21 cellular contexts compared by ENCODE assay signal in genomic region chr21:42366292-42367010, GRCh38. TPM values are rescaled to one million over a fixed set of nuclear protein-coding genes. Genes with fewer than 3 reads are reported as not detected.
DNase-seq lines count a peak whose midpoint lies in the region; ATAC-seq, FAIRE-seq and TF ChIP-seq lines count a peak whose summit lies in the region.
"Had no signal": no experiment of that assay in that cellular context is flagged by ENCODE, and none has a peak within 500 bp of the region (broad histone marks: within the 10 kb centered on the region; RNA-seq: fewer than 3 reads in every experiment).

TFF1 (minus strand) TSS chr21:42366535; CDS start chr21:42366495, 40 bp downstream.

- DNase-seq in Calu3 (peak; percentile 34), M059J (ENCODE audit: low read depth) (peak; percentile 72), bronchial epithelial cell (ENCODE audit: low read depth) (peak; percentile 45), pancreas (no peak), GM10248 (ENCODE audit: extremely low spot score) (no peak), cerebellum (ENCODE audit: low spot score) (no peak), NCI-H524 (lab: John Stamatoyannopoulos, UW) (no peak), NCI-H226 (no peak)
- DNase-seq: activated CD8-positive, alpha-beta memory T cell treated with anti-CD3 and anti-CD28 coated beads, Interleukin-2, amount 50 U/mL, for 48 hours; caudate nucleus; erythroblast; heart right ventricle; kidney glomerular epithelial cell; naive B cell; NCI-H1694 treated with DMSO at 0.1 percent for 48 hours had no signal

- H3K36me3 Mint-ChIP-seq in Calu3 (ENCODE audit: insufficient read depth, unreplicated experiment): no peaks in the 10 kb centered on the region
- H3K36me3 Mint-ChIP-seq: naive B cell, WTC11 had no signal

- H3K9me3 ChIP-seq in pancreas: no peaks in the 10 kb centered on the region
- H3K9me3 ChIP-seq: heart right ventricle, tibial nerve had no signal

- intact Hi-C loops in Calu3 (cut with micrococcal nuclease; ENCODE audit: unreplicated experiment) (no loop called here), pancreas (cut with DNase I) (no loop called here)

- CTCF ChIA-PET in Calu3 (lab: Charles Lee): interaction anchor here (1.2 kb wide), 1 partner anchor 101 kb away, joined by 3 read pairs; no protein-coding TSS in a partner anchor
- CTCF ChIA-PET in GM10248 (lab: Yijun Ruan, JAX): interaction anchor here (1.3 to 1.7 kb wide), 2 partner anchors 12 to 56 kb away, joined by 3 to 7 read pairs; no protein-coding TSS in a partner anchor

- TF ChIP-seq CTCF in Calu3 (IDR thresholded peaks at IDR 0.05; ENCODE audit: unreplicated experiment) (no peak), bronchial epithelial cell (IDR thresholded peaks at IDR 0.05; ENCODE audit: insufficient read depth, low read length, severe bottlenecking) (no peak), pancreas (IDR thresholded peaks at IDR 0.05) (no peak), GM10248 (IDR thresholded peaks at IDR 0.05; ENCODE audit: control extremely low read depth, extremely low read depth, low read depth, missing control alignments) (no peak)

- peak; percentile 83 for FAIRE-seq in bronchial epithelial cell (lab: Jason Lieb, UNC)
- no peak for FAIRE-seq in pancreas (lab: Jason Lieb, UNC)

- H3K4me1 ChIP-seq in pancreas: no peaks in the 10 kb centered on the region
- H3K4me1 ChIP-seq: heart right ventricle, tibial nerve had no signal

- H3K4me1 Mint-ChIP-seq in Calu3 (ENCODE audit: low read depth, unreplicated experiment): peaks cover 19% of the 10 kb centered on the region
- H3K4me1 Mint-ChIP-seq: naive B cell had no signal

- no peak within 1 kb of the TSS for H3K27ac ChIP-seq in pancreas
- H3K27ac ChIP-seq: heart right ventricle, KMS-11, tibial nerve had no signal

- peak in 3 of 4 donors; percentile 50 to 63 (median 54) for ATAC-seq in pancreas
- ATAC-seq: activated naive CD4-positive, alpha-beta T cell treated with anti-CD3 and anti-CD28 coated beads, Interleukin-2, amount 50 U/mL, for 72 hours; WTC11 had no signal

- H3K27me3 Mint-ChIP-seq in Calu3 (ENCODE audit: unreplicated experiment): no peaks in the 10 kb centered on the region

- no peaks in the 10 kb centered on the region for H3K9me3 Mint-ChIP-seq in Calu3 (ENCODE audit: low read depth, unreplicated experiment)
- H3K9me3 Mint-ChIP-seq: activated naive CD4-positive, alpha-beta T cell treated with anti-CD3 and anti-CD28 coated beads, Interleukin-2, amount 50 U/mL, for 72 hours; naive B cell; WTC11 had no signal

- no peak within 1 kb of the TSS for H3K4me3 Mint-ChIP-seq in Calu3 (ENCODE audit: low read depth, unreplicated experiment)
- H3K4me3 Mint-ChIP-seq: WTC11 had no signal

- H3K27ac Mint-ChIP-seq in Calu3 (ENCODE audit: unreplicated experiment): no peak within 1 kb of the TSS
- H3K27ac Mint-ChIP-seq: naive B cell, WTC11 had no signal

- 77 to 82% methylated on average over 19 of the region's 19 CpGs for WGBS in pancreas, 2 donors

- no peaks in the 10 kb centered on the region for H3K27me3 ChIP-seq in bronchial epithelial cell (ENCODE audit: control insufficient read depth, insufficient read depth, low read length)
- H3K27me3 ChIP-seq in pancreas: no peaks in the 10 kb centered on the region

- BruUV-seq in Calu3 (replicated peaks; lab: Mats Ljungman, UMichigan): no TSS peak

- H3K4me3 ChIP-seq in bronchial epithelial cell (ENCODE audit: low read depth, low read length): no peak within 1 kb of the TSS
- no peak within 1 kb of the TSS for H3K4me3 ChIP-seq in pancreas
- H3K4me3 ChIP-seq: heart right ventricle, tibial nerve had no signal

- POLR2A ChIA-PET in GM10248 (lab: Yijun Ruan, JAX): no interaction called here

- no peaks in the 10 kb centered on the region for H3K36me3 ChIP-seq in bronchial epithelial cell (ENCODE audit: control insufficient read depth, insufficient read depth, low read length)
- no peaks in the 10 kb centered on the region for H3K36me3 ChIP-seq in pancreas
- H3K36me3 ChIP-seq: heart right ventricle, tibial nerve had no signal

RNA-seq across cellular contexts. Expression of gene TFF1, which starts in this region (rescaled TPM):
- total RNA-seq in Calu3 (2022): 0.76 TPM in 1 of 2 replicates, not detected in the other
- total RNA-seq in M059J (2014; rRNA removed; shearing (Covaris generic)): not detected in 2 replicates
- total RNA-seq in bronchial epithelial cell: not detected in 2 replicates
- 10 to 100 TPM in 1 of 6 donors, 1 to 10 TPM in 3, under 1 TPM in 1, not detected in 1; 0.93 to 40.6 (median 2.9) TPM for total RNA-seq in pancreas
- polyA plus RNA-seq in pancreas: 10 to 100 TPM in 1 of 2 donors, under 1 TPM in 1; 0.80 to 10.4 TPM
- not detected for total RNA-seq in cerebellum
- total RNA-seq: activated naive CD4-positive, alpha-beta T cell treated with anti-CD3 and anti-CD28 coated beads, Interleukin-2, amount 50 U/mL, for 72 hours; G401; heart right ventricle; tibial nerve had no signal
- polyA plus RNA-seq: BJ, heart right ventricle had no signal

Comparison
In these comparisons a context has a peak if more than half of its experiments do, and no peak if none do; other contexts are left out.
1. Peak in DNase-seq in Calu3; RNA of the gene not detected or under 1 TPM.
2. Peak in DNase-seq in M059J; RNA of the gene not detected or under 1 TPM.
3. Peak in DNase-seq in bronchial epithelial cell; RNA of the gene not detected or under 1 TPM.